In genomic region chr1:231986631-231987291, GRCh38 we compare ENCODE assay signal across 1 cellular context.
TF ChIP-seq lines count a peak whose summit lies in the region.

No MANE protein-coding gene starts in this region.

TF ChIP-seq in HEK293, 187 proteins besides CTCF, POLR2A, EP300 and RAD21 (continued from another document and continues in another):
- TF ChIP-seq ZSCAN4 (tag by site-specific recombination; IDR thresholded peaks at IDR 0.05), result no peak
- no peak for TF ChIP-seq ZNF121 (tag by site-specific recombination; IDR thresholded peaks at IDR 0.05)
- TF ChIP-seq BCL6B (tag by site-specific recombination; IDR thresholded peaks at IDR 0.05), result no peak
- no peak for TF ChIP-seq SALL2 (tag by site-specific recombination; IDR thresholded peaks at IDR 0.05; ENCODE audit: borderline replicate concordance)
- TF ChIP-seq ZNF518A (tag by site-specific recombination; conservative IDR thresholded peaks at IDR 0.05; ENCODE audit: low read depth), result no peak; the same call in 1 of the 2 replicates
- no peak; the same call in 1 of the 2 replicates for TF ChIP-seq KLF16 (tag by site-specific recombination; IDR thresholded peaks at IDR 0.05)
- no peak for TF ChIP-seq ZNF280D (tag by site-specific recombination; IDR thresholded peaks at IDR 0.05)
- TF ChIP-seq BCL11A (tag by site-specific recombination; IDR thresholded peaks at IDR 0.05; ENCODE audit: low read depth), result 0 out of 2 replicates have a peak, but pooled peaks have one; percentile 31
- TF ChIP-seq ZNF670 (tag by site-specific recombination; IDR thresholded peaks at IDR 0.05; ENCODE audit: low read depth), result no peak
- no peak for TF ChIP-seq ZNF571 (tag by site-specific recombination; IDR thresholded peaks at IDR 0.05)
- TF ChIP-seq ZFP69B (tag by site-specific recombination; IDR thresholded peaks at IDR 0.05), result 0 out of 2 replicates have a peak, but pooled peaks have one; percentile 10
- no peak for TF ChIP-seq ZNF174 (tag by site-specific recombination; IDR thresholded peaks at IDR 0.05)
- no peak for TF ChIP-seq ZNF2 (tag by site-specific recombination; IDR thresholded peaks at IDR 0.05)
- 0 out of 2 replicates have a peak, but pooled peaks have one; percentile 14 for TF ChIP-seq ZNF449 (tag by site-specific recombination; IDR thresholded peaks at IDR 0.05)
- no peak for TF ChIP-seq ZNF707 (tag by site-specific recombination; IDR thresholded peaks at IDR 0.05)
- TF ChIP-seq ZNF394 (tag by site-specific recombination; IDR thresholded peaks at IDR 0.05; ENCODE audit: borderline replicate concordance), result no peak
- TF ChIP-seq ZNF645 (tag by site-specific recombination; IDR thresholded peaks at IDR 0.05), result no peak
- TF ChIP-seq ZNF792 (tag by site-specific recombination; IDR thresholded peaks at IDR 0.05), result no peak
- 0 out of 2 replicates have a peak, but pooled peaks have one; percentile 11 for TF ChIP-seq PATZ1 (tag by site-specific recombination; IDR thresholded peaks at IDR 0.05)
- TF ChIP-seq ZXDB (tag by site-specific recombination; IDR thresholded peaks at IDR 0.05), result peak; percentile 51
- TF ChIP-seq ZNF704 (tag by site-specific recombination; IDR thresholded peaks at IDR 0.05), result no peak
- no peak; the same call in 1 of the 2 replicates for TF ChIP-seq GLI2 (tag by site-specific recombination; IDR thresholded peaks at IDR 0.05; ENCODE audit: borderline replicate concordance, low read depth)
- TF ChIP-seq MYNN (tag by site-specific recombination; IDR thresholded peaks at IDR 0.05; ENCODE audit: borderline replicate concordance), result no peak
- no peak for TF ChIP-seq ZFP3 (tag by site-specific recombination; IDR thresholded peaks at IDR 0.05; ENCODE audit: low read depth)
- peak; percentile 73 for TF ChIP-seq ZNF18 (tag by site-specific recombination; IDR thresholded peaks at IDR 0.05)
- no peak for TF ChIP-seq ZNF658 (tag by site-specific recombination; IDR thresholded peaks at IDR 0.05)
- no peak for TF ChIP-seq ZNF404 (tag by site-specific recombination; IDR thresholded peaks at IDR 0.05)
- TF ChIP-seq ZNF350 (tag by site-specific recombination; IDR thresholded peaks at IDR 0.05), result no peak
- peak; percentile 63 for TF ChIP-seq ZNF561 (tag by site-specific recombination; IDR thresholded peaks at IDR 0.05; ENCODE audit: borderline replicate concordance)
- no peak for TF ChIP-seq ZNF664 (tag by site-specific recombination; IDR thresholded peaks at IDR 0.05)
- TF ChIP-seq ZBTB20 (tag by site-specific recombination; IDR thresholded peaks at IDR 0.05), result no peak
- TF ChIP-seq REPIN1 (tag by site-specific recombination; IDR thresholded peaks at IDR 0.05; ENCODE audit: low read depth), result no peak
- no peak for TF ChIP-seq ZNF501 (tag by site-specific recombination; IDR thresholded peaks at IDR 0.05)
- no peak for TF ChIP-seq ZNF155 (tag by site-specific recombination; IDR thresholded peaks at IDR 0.05)
- TF ChIP-seq ZNF776 (tag by site-specific recombination; IDR thresholded peaks at IDR 0.05; ENCODE audit: borderline replicate concordance), result no peak
- no peak for TF ChIP-seq ZNF132 (tag by site-specific recombination; IDR thresholded peaks at IDR 0.05; ENCODE audit: borderline replicate concordance)
- TF ChIP-seq ZNF133 (tag by site-specific recombination; IDR thresholded peaks at IDR 0.05), result no peak
- TF ChIP-seq PBX3 (CRISPR knock-in tag; IDR thresholded peaks at IDR 0.05), result no peak
- TF ChIP-seq ZNF560 (tag by site-specific recombination; IDR thresholded peaks at IDR 0.05; ENCODE audit: borderline replicate concordance), result no peak
